1 cellular context compared by ENCODE assay signal in the genomic region with DNA sequence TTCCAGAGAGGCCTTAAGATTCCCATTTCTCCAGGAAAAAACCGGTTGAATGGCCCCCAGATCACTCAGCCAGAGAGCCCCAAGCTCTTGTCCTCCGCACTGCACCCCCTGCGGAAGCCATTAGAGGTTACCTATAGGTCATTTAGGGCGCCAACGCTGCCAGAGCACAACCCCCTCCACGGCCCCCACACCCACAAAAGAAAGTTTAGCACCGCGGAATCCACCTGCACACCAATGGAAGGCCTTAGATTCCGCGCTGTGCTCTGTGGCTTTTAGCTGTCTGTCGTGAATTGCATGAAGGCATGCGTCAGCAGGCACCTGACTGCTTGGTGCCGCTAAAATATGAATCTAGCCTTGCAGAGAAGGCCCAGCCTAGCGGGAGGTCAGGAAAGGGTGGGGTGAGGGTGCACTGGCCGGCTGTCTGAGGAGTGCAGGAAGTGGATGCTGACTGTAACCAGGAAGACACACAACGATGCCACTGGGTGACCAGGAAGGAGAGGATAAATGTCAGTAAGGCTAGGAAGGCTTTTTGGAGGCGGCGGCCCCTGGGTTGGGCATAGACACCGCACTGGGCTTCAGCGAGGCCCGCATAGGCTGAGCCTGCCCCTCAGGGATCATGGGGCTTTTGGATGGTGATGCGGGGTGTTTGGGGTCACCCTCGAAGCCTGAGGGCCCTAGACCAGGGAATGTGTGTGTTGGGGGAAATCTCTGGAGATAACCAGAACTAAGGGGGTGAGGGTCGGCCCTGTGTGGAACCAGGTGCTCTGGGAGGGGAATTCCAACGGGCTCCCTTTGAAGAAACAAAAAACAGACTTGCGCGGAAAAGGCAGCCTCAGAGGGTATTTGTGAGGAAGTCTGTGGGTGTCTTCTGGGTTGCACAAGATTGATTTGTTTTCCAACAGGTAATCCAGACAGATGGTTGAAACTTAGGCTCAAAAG.
TF ChIP-seq lines count a peak whose summit lies in the region.

No MANE protein-coding gene starts in this region.

TF ChIP-seq in K562, 482 proteins besides CTCF, POLR2A, EP300 and RAD21 (continued from another document and continues in another):
- TF ChIP-seq, protein P1, sequence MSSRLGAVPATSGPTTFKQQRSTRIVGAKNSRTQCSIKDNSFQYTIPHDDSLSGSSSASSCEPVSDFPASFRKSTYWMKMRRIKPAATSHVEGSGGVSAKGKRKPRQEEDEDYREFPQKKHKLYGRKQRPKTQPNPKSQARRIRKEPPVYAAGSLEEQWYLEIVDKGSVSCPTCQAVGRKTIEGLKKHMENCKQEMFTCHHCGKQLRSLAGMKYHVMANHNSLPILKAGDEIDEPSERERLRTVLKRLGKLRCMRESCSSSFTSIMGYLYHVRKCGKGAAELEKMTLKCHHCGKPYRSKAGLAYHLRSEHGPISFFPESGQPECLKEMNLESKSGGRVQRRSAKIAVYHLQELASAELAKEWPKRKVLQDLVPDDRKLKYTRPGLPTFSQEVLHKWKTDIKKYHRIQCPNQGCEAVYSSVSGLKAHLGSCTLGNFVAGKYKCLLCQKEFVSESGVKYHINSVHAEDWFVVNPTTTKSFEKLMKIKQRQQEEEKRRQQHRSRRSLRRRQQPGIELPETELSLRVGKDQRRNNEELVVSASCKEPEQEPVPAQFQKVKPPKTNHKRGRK (tag; IDR thresholded peaks at IDR 0.05): no peak
- TF ChIP-seq MAFF (IDR thresholded peaks at IDR 0.05; ENCODE audit: low read length) (0 out of 2 replicates have a peak, but pooled peaks have one; percentile 28), BCL6 (CRISPR knock-in tag; IDR thresholded peaks at IDR 0.05) (no peak), NFIC (IDR thresholded peaks at IDR 0.05) (no peak; the same call in 1 of the 2 replicates), MXI1 (IDR thresholded peaks at IDR 0.05; ENCODE audit: low read depth, low read length) (no peak), SP2 (IDR thresholded peaks at IDR 0.05; ENCODE audit: extremely low read depth, low read depth, low read length, poor library complexity, severe bottlenecking) (no peak), TAL1 (IDR thresholded peaks at IDR 0.05) (no peak), ZNF217 (CRISPR knock-in tag; IDR thresholded peaks at IDR 0.05) (no peak), ZNF197 (CRISPR knock-in tag; IDR thresholded peaks at IDR 0.05; ENCODE audit: low read depth) (no peak), ZBTB1 (CRISPR knock-in tag; IDR thresholded peaks at IDR 0.05; ENCODE audit: borderline replicate concordance, low read depth) (0 out of 2 replicates have a peak, but pooled peaks have one; percentile 34), HMGN3 (IDR thresholded peaks at IDR 0.05; ENCODE audit: borderline replicate concordance, extremely low read depth, insufficient read length, low read depth, low read length) (no peak), ESRRB (CRISPR knock-in tag; IDR thresholded peaks at IDR 0.05; ENCODE audit: borderline replicate concordance) (no peak), ZNF212 (CRISPR knock-in tag; IDR thresholded peaks at IDR 0.05) (no peak), FIP1L1 (IDR thresholded peaks at IDR 0.05; ENCODE audit: low read depth, low read length, poor library complexity, severe bottlenecking) (no peak), SLC30A9 (CRISPR knock-in tag; IDR thresholded peaks at IDR 0.05) (no peak), SRSF3 (IDR thresholded peaks at IDR 0.05; ENCODE audit: insufficient read depth, low read length) (no peak), XRCC5 (IDR thresholded peaks at IDR 0.05; ENCODE audit: low read depth, low read length) (no peak), CHD4 (IDR thresholded peaks at IDR 0.05; ENCODE audit: insufficient read depth, insufficient replicate concordance, low read depth, low read length, poor library complexity, severe bottlenecking) (no peak), KDM5B (IDR thresholded peaks at IDR 0.05; ENCODE audit: insufficient replicate concordance, low read depth, low read length) (peak; percentile 64), NFE2 (IDR thresholded peaks at IDR 0.05; ENCODE audit: low read depth) (peak; percentile 27; the same call in 1 of the 2 replicates), POLR3A (IDR thresholded peaks at IDR 0.05; ENCODE audit: borderline replicate concordance, extremely low read depth, insufficient read depth, insufficient read length) (no peak), PURB (CRISPR knock-in tag; IDR thresholded peaks at IDR 0.05; ENCODE audit: low read depth) (no peak), ZNF133 (CRISPR knock-in tag; IDR thresholded peaks at IDR 0.05) (no peak), EP400 (IDR thresholded peaks at IDR 0.05) (peak; percentile 79), HMG20A (CRISPR knock-in tag; conservative IDR thresholded peaks at IDR 0.05) (no peak), MBD2 (IDR thresholded peaks at IDR 0.05; ENCODE audit: borderline replicate concordance, low read depth) (no peak; the same call in 1 of the 2 replicates)
- TF ChIP-seq, protein P2, sequence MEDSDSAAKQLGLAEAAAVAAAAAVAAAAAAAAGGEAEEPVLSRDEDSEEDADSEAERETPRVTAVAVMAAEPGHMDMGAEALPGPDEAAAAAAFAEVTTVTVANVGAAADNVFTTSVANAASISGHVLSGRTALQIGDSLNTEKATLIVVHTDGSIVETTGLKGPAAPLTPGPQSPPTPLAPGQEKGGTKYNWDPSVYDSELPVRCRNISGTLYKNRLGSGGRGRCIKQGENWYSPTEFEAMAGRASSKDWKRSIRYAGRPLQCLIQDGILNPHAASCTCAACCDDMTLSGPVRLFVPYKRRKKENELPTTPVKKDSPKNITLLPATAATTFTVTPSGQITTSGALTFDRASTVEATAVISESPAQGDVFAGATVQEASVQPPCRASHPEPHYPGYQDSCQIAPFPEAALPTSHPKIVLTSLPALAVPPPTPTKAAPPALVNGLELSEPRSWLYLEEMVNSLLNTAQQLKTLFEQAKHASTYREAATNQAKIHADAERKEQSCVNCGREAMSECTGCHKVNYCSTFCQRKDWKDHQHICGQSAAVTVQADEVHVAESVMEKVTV (CRISPR knock-in tag; IDR thresholded peaks at IDR 0.05): no peak
- TF ChIP-seq, protein P3, sequence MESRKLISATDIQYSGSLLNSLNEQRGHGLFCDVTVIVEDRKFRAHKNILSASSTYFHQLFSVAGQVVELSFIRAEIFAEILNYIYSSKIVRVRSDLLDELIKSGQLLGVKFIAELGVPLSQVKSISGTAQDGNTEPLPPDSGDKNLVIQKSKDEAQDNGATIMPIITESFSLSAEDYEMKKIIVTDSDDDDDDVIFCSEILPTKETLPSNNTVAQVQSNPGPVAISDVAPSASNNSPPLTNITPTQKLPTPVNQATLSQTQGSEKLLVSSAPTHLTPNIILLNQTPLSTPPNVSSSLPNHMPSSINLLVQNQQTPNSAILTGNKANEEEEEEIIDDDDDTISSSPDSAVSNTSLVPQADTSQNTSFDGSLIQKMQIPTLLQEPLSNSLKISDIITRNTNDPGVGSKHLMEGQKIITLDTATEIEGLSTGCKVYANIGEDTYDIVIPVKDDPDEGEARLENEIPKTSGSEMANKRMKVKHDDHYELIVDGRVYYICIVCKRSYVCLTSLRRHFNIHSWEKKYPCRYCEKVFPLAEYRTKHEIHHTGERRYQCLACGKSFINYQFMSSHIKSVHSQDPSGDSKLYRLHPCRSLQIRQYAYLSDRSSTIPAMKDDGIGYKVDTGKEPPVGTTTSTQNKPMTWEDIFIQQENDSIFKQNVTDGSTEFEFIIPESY (CRISPR knock-in tag; IDR thresholded peaks at IDR 0.05): no peak; the same call in 1 of the 2 replicates
- TF ChIP-seq, protein P4, sequence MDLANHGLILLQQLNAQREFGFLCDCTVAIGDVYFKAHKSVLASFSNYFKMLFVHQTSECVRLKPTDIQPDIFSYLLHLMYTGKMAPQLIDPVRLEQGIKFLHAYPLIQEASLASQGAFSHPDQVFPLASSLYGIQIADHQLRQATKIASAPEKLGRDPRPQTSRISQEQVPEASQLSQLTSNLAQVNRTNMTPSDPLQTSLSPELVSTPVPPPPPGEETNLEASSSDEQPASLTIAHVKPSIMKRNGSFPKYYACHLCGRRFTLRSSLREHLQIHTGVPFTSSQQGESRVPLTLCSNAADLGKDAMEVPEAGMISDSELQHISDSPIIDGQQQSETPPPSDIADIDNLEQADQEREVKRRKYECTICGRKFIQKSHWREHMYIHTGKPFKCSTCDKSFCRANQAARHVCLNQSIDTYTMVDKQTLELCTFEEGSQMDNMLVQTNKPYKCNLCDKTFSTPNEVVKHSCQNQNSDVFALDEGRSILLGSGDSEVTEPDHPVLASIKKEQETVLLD (IDR thresholded peaks at IDR 0.05): peak; percentile 73
- TF ChIP-seq, protein P5, sequence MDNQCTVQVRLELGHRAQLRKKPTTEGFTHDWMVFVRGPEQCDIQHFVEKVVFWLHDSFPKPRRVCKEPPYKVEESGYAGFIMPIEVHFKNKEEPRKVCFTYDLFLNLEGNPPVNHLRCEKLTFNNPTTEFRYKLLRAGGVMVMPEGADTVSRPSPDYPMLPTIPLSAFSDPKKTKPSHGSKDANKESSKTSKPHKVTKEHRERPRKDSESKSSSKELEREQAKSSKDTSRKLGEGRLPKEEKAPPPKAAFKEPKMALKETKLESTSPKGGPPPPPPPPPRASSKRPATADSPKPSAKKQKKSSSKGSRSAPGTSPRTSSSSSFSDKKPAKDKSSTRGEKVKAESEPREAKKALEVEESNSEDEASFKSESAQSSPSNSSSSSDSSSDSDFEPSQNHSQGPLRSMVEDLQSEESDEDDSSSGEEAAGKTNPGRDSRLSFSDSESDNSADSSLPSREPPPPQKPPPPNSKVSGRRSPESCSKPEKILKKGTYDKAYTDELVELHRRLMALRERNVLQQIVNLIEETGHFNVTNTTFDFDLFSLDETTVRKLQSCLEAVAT (IDR thresholded peaks at IDR 0.05): peak in 1 of 2 experiments; percentile 57; a peak in 2 of 4 replicates
- TF ChIP-seq, protein P6, sequence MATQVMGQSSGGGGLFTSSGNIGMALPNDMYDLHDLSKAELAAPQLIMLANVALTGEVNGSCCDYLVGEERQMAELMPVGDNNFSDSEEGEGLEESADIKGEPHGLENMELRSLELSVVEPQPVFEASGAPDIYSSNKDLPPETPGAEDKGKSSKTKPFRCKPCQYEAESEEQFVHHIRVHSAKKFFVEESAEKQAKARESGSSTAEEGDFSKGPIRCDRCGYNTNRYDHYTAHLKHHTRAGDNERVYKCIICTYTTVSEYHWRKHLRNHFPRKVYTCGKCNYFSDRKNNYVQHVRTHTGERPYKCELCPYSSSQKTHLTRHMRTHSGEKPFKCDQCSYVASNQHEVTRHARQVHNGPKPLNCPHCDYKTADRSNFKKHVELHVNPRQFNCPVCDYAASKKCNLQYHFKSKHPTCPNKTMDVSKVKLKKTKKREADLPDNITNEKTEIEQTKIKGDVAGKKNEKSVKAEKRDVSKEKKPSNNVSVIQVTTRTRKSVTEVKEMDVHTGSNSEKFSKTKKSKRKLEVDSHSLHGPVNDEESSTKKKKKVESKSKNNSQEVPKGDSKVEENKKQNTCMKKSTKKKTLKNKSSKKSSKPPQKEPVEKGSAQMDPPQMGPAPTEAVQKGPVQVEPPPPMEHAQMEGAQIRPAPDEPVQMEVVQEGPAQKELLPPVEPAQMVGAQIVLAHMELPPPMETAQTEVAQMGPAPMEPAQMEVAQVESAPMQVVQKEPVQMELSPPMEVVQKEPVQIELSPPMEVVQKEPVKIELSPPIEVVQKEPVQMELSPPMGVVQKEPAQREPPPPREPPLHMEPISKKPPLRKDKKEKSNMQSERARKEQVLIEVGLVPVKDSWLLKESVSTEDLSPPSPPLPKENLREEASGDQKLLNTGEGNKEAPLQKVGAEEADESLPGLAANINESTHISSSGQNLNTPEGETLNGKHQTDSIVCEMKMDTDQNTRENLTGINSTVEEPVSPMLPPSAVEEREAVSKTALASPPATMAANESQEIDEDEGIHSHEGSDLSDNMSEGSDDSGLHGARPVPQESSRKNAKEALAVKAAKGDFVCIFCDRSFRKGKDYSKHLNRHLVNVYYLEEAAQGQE (CRISPR knock-in tag; IDR thresholded peaks at IDR 0.05; ENCODE audit: low read depth): no peak
- TF ChIP-seq, protein P7, sequence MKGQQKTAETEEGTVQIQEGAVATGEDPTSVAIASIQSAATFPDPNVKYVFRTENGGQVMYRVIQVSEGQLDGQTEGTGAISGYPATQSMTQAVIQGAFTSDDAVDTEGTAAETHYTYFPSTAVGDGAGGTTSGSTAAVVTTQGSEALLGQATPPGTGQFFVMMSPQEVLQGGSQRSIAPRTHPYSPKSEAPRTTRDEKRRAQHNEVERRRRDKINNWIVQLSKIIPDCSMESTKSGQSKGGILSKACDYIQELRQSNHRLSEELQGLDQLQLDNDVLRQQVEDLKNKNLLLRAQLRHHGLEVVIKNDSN (CRISPR knock-in tag; IDR thresholded peaks at IDR 0.05): peak; percentile 77
- TF ChIP-seq, protein P8, sequence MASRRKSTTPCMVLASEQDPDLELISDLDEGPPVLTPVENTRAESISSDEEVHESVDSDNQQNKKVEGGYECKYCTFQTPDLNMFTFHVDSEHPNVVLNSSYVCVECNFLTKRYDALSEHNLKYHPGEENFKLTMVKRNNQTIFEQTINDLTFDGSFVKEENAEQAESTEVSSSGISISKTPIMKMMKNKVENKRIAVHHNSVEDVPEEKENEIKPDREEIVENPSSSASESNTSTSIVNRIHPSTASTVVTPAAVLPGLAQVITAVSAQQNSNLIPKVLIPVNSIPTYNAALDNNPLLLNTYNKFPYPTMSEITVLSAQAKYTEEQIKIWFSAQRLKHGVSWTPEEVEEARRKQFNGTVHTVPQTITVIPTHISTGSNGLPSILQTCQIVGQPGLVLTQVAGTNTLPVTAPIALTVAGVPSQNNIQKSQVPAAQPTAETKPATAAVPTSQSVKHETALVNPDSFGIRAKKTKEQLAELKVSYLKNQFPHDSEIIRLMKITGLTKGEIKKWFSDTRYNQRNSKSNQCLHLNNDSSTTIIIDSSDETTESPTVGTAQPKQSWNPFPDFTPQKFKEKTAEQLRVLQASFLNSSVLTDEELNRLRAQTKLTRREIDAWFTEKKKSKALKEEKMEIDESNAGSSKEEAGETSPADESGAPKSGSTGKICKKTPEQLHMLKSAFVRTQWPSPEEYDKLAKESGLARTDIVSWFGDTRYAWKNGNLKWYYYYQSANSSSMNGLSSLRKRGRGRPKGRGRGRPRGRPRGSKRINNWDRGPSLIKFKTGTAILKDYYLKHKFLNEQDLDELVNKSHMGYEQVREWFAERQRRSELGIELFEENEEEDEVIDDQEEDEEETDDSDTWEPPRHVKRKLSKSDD (conservative IDR thresholded peaks at IDR 0.05; ENCODE audit: low read length): no peak
